Comparison of ENCODE assay signal across 32 cellular contexts in the genomic region with DNA sequence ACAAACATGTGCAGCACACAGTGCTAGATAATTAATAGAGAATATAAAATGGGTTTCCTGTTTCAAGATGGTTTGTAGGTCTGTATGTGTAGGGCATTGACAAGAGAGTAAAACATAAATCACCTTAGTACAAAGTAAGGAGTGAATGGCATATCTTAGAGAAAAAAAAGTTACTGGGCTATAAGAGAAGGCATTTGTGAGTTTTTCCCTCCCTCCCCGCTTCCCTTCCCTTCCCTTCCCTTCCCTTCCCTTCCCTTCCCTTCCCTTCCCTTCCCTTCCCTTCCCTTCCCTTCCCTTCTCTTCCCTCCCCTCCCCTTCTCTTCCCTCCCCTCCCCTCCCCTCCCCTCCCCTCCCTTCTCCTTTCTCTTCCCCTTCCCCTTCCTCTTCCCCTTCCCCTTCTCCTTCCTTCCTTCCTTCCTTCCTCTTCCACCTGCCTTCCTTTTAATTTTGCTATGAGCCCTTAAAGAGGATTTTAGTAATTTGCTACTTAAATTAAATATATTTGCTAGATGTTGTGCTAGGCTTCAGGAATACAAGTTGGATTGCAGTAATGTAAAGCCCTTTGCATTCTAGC. TPM values are rescaled to one million over a fixed set of nuclear protein-coding genes. Genes with fewer than 3 reads are reported as not detected.
"Had no signal": no experiment of that assay in that cellular context is flagged by ENCODE, and none has a peak within 500 bp of the region (broad histone marks: within the 10 kb centered on the region; RNA-seq: fewer than 3 reads in every experiment).

No MANE protein-coding gene starts in this region.

- H3K4me2 ChIP-seq: neural progenitor cell, smooth muscle cell had no signal

- H3K9me3 ChIP-seq: ovary, psoas muscle, spleen, suprapubic skin, testis, tibial artery, transverse colon, upper lobe of right lung, uterus had no signal

- H3K27me3 ChIP-seq: neural progenitor cell, ovary, spleen, suprapubic skin, testis, tibial artery, transverse colon, upper lobe of right lung, uterus had no signal

- H3K4me3 Mint-ChIP-seq: naive thymus-derived CD4-positive, alpha-beta T cell; natural killer cell; nephron; neural progenitor cell; stimulated activated memory B cell treated with anti-CD40 and anti-IgM and Interleukin-4, amounts not matched to agents 10 μg/mL and 1 μg/mL and 100 μg/mL, for 72 hours; stimulated activated naive CD8-positive, alpha-beta T cell treated with anti-CD3 and anti-CD28 coated beads, Interleukin-15, amount 100 ng/mL, for 72 hours; type B pancreatic cell had no signal

- H3K4me1 ChIP-seq: neural progenitor cell, parathyroid adenoma, psoas muscle, spleen, suprapubic skin, testis, tibial artery, transverse colon, upper lobe of right lung, uterus had no signal

- ATAC-seq: naive thymus-derived CD4-positive, alpha-beta T cell; natural killer cell; psoas muscle; right cardiac atrium; sciatic nerve; stimulated activated memory B cell treated with anti-CD40 and anti-IgM and Interleukin-4, amounts not matched to agents 10 μg/mL and 1 μg/mL and 100 μg/mL, for 72 hours; stimulated activated naive CD8-positive, alpha-beta T cell treated with anti-CD3 and anti-CD28 coated beads, Interleukin-15, amount 100 ng/mL, for 72 hours; stimulated activated naive CD8-positive, alpha-beta T cell treated with anti-CD3 and anti-CD28 coated beads, Interleukin-15, Interleukin-2, amounts not matched to agents 100 U/mL and 50 U/mL, for 24 hours; upper lobe of right lung had no signal

- H3K27me3 Mint-ChIP-seq: progenitor cell of endocrine pancreas; stimulated activated memory B cell treated with anti-CD40 and anti-IgM and Interleukin-4, amounts not matched to agents 10 μg/mL and 1 μg/mL and 100 μg/mL, for 72 hours; stimulated activated naive CD8-positive, alpha-beta T cell treated with anti-CD3 and anti-CD28 coated beads, Interleukin-15, amount 100 ng/mL, for 72 hours; type B pancreatic cell had no signal

- H3K9ac ChIP-seq: neural progenitor cell, parathyroid adenoma had no signal

- H2AFZ ChIP-seq: neural progenitor cell, parathyroid adenoma had no signal

- H3K9me3 Mint-ChIP-seq: nephron; neural progenitor cell; stimulated activated memory B cell treated with anti-CD40 and anti-IgM and Interleukin-4, amounts not matched to agents 10 μg/mL and 1 μg/mL and 100 μg/mL, for 72 hours; stimulated activated naive CD8-positive, alpha-beta T cell treated with anti-CD3 and anti-CD28 coated beads, Interleukin-15, amount 100 ng/mL, for 72 hours; type B pancreatic cell had no signal

- H3K36me3 ChIP-seq: neural progenitor cell, ovary, transverse colon, uterus had no signal

- H3K4me3 ChIP-seq: neural progenitor cell, ovary, psoas muscle, skin epidermis, smooth muscle cell, spleen, suprapubic skin, testis, tibial artery, transverse colon, upper lobe of right lung, uterus had no signal

- H3K4me1 Mint-ChIP-seq: naive thymus-derived CD4-positive, alpha-beta T cell; natural killer cell; nephron; neural progenitor cell; stimulated activated naive CD8-positive, alpha-beta T cell treated with anti-CD3 and anti-CD28 coated beads, Interleukin-15, amount 100 ng/mL, for 72 hours had no signal

- H3K79me2 ChIP-seq: parathyroid adenoma had no signal

- H3K27ac Mint-ChIP-seq: naive thymus-derived CD4-positive, alpha-beta T cell; natural killer cell; nephron; neural progenitor cell; progenitor cell of endocrine pancreas; stimulated activated memory B cell treated with anti-CD40 and anti-IgM and Interleukin-4, amounts not matched to agents 10 μg/mL and 1 μg/mL and 100 μg/mL, for 72 hours; stimulated activated naive CD8-positive, alpha-beta T cell treated with anti-CD3 and anti-CD28 coated beads, Interleukin-15, amount 100 ng/mL, for 72 hours; type B pancreatic cell had no signal

- DNase-seq: naive thymus-derived CD4-positive, alpha-beta T cell; natural killer cell; occipital lobe; ovary; posterior cingulate gyrus; psoas muscle; right cardiac atrium; spleen; stimulated activated CD4-positive, alpha-beta T cell treated with anti-CD3 and anti-CD28 coated beads, Interleukin-12 subunit alpha, Interleukin-12 subunit beta, amount 100 ng/mL, for 4 hours; stimulated activated CD4-positive, alpha-beta T cell treated with anti-CD3 and anti-CD28 coated beads, Interleukin-1b, Interleukin-23, amount 100 ng/mL, for 48 hours; stimulated activated CD4-positive, alpha-beta T cell treated with anti-CD3 and anti-CD28 coated beads, Interleukin-4, amount 100 ng/mL, for 1 hour; stimulated activated CD4-positive, alpha-beta T cell treated with anti-CD3 and anti-CD28 coated beads, Interleukin-4, amount 100 ng/mL, for 4 hours; stimulated activated CD8-positive, alpha-beta memory T cell treated with anti-CD3 and anti-CD28 coated beads, Interleukin-4, amount 100 ng/mL, for 48 hours; stimulated activated naive CD4-positive, alpha-beta T cell; stimulated activated naive CD8-positive, alpha-beta T cell treated with anti-CD3 and anti-CD28 coated beads, Interleukin-15, amount 100 ng/mL, for 72 hours; stimulated activated naive CD8-positive, alpha-beta T cell treated with anti-CD3 and anti-CD28 coated beads, Interleukin-15, Interleukin-2, amounts not matched to agents 100 U/mL and 50 U/mL, for 24 hours; substantia nigra; testis; tibial artery; transverse colon; upper lobe of right lung; uterus had no signal

- H3K27ac ChIP-seq: neural progenitor cell, ovary, parathyroid adenoma, psoas muscle, skin epidermis, spleen, suprapubic skin, testis, tibial artery, transverse colon, upper lobe of right lung, uterus had no signal

RNA-seq across cellular contexts. Expression of a gene that starts 57.1 kb away (rescaled TPM):
- total RNA-seq: smooth muscle cell had no signal
- polyA plus RNA-seq: naive thymus-derived CD4-positive, alpha-beta T cell; smooth muscle cell had no signal
